31 cellular contexts compared by ENCODE assay signal in the genomic region with DNA sequence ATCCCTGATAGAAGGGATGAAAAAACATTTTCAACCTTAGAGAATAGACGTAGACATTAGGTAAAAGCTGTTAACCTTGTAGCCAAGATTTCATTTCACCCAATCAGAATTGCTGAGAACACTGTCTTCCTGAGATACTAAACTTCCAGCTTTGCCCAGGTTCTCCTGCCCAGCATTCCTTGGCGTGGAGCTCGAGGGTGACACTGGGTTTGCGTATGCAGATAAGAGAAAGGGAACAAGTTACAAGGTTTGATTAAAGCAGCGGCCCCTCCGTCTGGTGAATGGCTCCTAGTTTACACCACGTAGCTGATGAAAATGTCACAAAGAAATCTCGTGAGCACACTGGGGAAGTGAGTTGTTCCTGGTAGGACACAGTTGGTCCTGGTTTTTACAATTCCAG.
"Had no signal": no experiment of that assay in that cellular context is flagged by ENCODE, and none has a peak within 500 bp of the region (broad histone marks: within the 10 kb centered on the region; RNA-seq: fewer than 3 reads in every experiment).

No MANE protein-coding gene starts in this region.

- DNase-seq: activated CD4-positive, alpha-beta memory T cell treated with anti-CD3 and anti-CD28 coated beads, Interleukin-2, amount 10 ng/mL, durations not matched to agents 7 days and 5 days; activated CD4-positive, alpha-beta T cell treated with anti-CD3 and anti-CD28 coated beads for 1 hour; activated CD4-positive, alpha-beta T cell treated with anti-CD3 and anti-CD28 coated beads for 4 hours; activated CD4-positive, alpha-beta T cell treated with anti-CD3 and anti-CD28 coated beads, Interleukin-2, amount 10 ng/mL, durations not matched to agents 7 days and 5 days; activated CD4-positive, alpha-beta T cell treated with anti-CD3 and anti-CD28 coated beads, Interleukin-2, amount 50 U/mL, for 4 hours; activated CD8-positive, alpha-beta memory T cell treated with anti-CD3 and anti-CD28 coated beads, Interleukin-2, amount 50 U/mL, for 48 hours; activated gamma-delta T cell; activated naive CD4-positive, alpha-beta T cell; activated naive CD4-positive, alpha-beta T cell treated with anti-CD3 and anti-CD28 coated beads, Interleukin-2, amount 10 ng/mL, durations not matched to agents 7 days and 5 days; activated naive CD8-positive, alpha-beta T cell treated with anti-CD3 and anti-CD28 coated beads, Interleukin-2, amount 10 ng/mL, durations not matched to agents 7 days and 5 days; activated T-cell treated with anti-CD3 and anti-CD28 coated beads for 4 hours; activated T-cell treated with anti-CD3 and anti-CD28 coated beads, Interleukin-2, amount 50 U/mL, for 24 hours; activated T-cell treated with anti-CD3 and anti-CD28 coated beads, Interleukin-2, amount 50 U/mL, for 72 hours; caudate nucleus; cortex of kidney; dermis blood vessel endothelial cell; effector CD4-positive, alpha-beta T cell; effector memory CD8-positive, alpha-beta T cell; erythroblast; foreskin keratinocyte; gastrocnemius medialis; glutamatergic neuron; SW 1271; T-cell; T1000 had no signal

- H3K9me3 Mint-ChIP-seq: activated CD4-positive, alpha-beta memory T cell treated with anti-CD3 and anti-CD28 coated beads, Interleukin-2, amount 10 ng/mL, durations not matched to agents 7 days and 5 days; activated CD4-positive, alpha-beta T cell treated with anti-CD3 and anti-CD28 coated beads, Interleukin-2, amount 10 ng/mL, durations not matched to agents 7 days and 5 days; activated naive CD4-positive, alpha-beta T cell treated with anti-CD3 and anti-CD28 coated beads, Interleukin-2, amount 10 ng/mL, durations not matched to agents 7 days and 5 days; activated naive CD4-positive, alpha-beta T cell treated with anti-CD3 and anti-CD28 coated beads, Interleukin-2, amount 50 U/mL, for 72 hours; activated naive CD8-positive, alpha-beta T cell treated with anti-CD3 and anti-CD28 coated beads, Interleukin-2, amount 10 ng/mL, durations not matched to agents 7 days and 5 days; activated T-cell treated with anti-CD3 and anti-CD28 coated beads, Interleukin-2, amount 50 U/mL, for 24 hours; activated T-cell treated with anti-CD3 and anti-CD28 coated beads, Interleukin-2, amount 50 U/mL, for 72 hours; brain; effector memory CD8-positive, alpha-beta T cell; T-cell; T-helper 1 cell treated with Interleukin-12 subunit alpha and Interleukin-12 subunit beta and Interleukin-4 antibody, amounts not matched to agents 30 μg/mL and 1 μg/mL, for 36 hours; T-helper 2 cell treated with Interferon-gamma antibody and Interleukin-4, amounts not matched to agents 5 μg/mL and 100 μg/mL, for 36 hours had no signal

- ATAC-seq: activated naive CD4-positive, alpha-beta T cell treated with anti-CD3 and anti-CD28 coated beads, Interleukin-2, amount 50 U/mL, for 72 hours; activated T-cell treated with anti-CD3 and anti-CD28 coated beads, Interleukin-2, amount 50 U/mL, for 72 hours; effector memory CD8-positive, alpha-beta T cell; foreskin keratinocyte; gastrocnemius medialis; T-cell had no signal

- H3K27me3 ChIP-seq: ascending aorta, esophagus muscularis mucosa, foreskin keratinocyte, gastrocnemius medialis had no signal

- H3K36me3 ChIP-seq: ascending aorta, gastrocnemius medialis had no signal

- H3K4me3 ChIP-seq: ascending aorta, esophagus muscularis mucosa, gastrocnemius medialis had no signal

- H3K4me1 ChIP-seq: ascending aorta, foreskin keratinocyte, gastrocnemius medialis had no signal

- H3K27ac ChIP-seq: ascending aorta, esophagus muscularis mucosa, foreskin keratinocyte, gastrocnemius medialis had no signal

- H3K4me3 Mint-ChIP-seq: activated CD4-positive, alpha-beta memory T cell treated with anti-CD3 and anti-CD28 coated beads, Interleukin-2, amount 10 ng/mL, durations not matched to agents 7 days and 5 days; activated CD4-positive, alpha-beta T cell treated with anti-CD3 and anti-CD28 coated beads, Interleukin-2, amount 10 ng/mL, durations not matched to agents 7 days and 5 days; activated naive CD4-positive, alpha-beta T cell treated with anti-CD3 and anti-CD28 coated beads, Interleukin-2, amount 10 ng/mL, durations not matched to agents 7 days and 5 days; activated naive CD8-positive, alpha-beta T cell treated with anti-CD3 and anti-CD28 coated beads, Interleukin-2, amount 10 ng/mL, durations not matched to agents 7 days and 5 days; activated T-cell treated with anti-CD3 and anti-CD28 coated beads, Interleukin-2, amount 50 U/mL, for 24 hours; activated T-cell treated with anti-CD3 and anti-CD28 coated beads, Interleukin-2, amount 50 U/mL, for 72 hours; brain; T-cell; T-helper 1 cell treated with Interleukin-12 subunit alpha and Interleukin-12 subunit beta and Interleukin-4 antibody, amounts not matched to agents 30 μg/mL and 1 μg/mL, for 36 hours; T-helper 2 cell treated with Interferon-gamma antibody and Interleukin-4, amounts not matched to agents 5 μg/mL and 100 μg/mL, for 36 hours had no signal

- H3K27me3 Mint-ChIP-seq: activated CD4-positive, alpha-beta memory T cell treated with anti-CD3 and anti-CD28 coated beads, Interleukin-2, amount 10 ng/mL, durations not matched to agents 7 days and 5 days; activated CD4-positive, alpha-beta T cell treated with anti-CD3 and anti-CD28 coated beads, Interleukin-2, amount 10 ng/mL, durations not matched to agents 7 days and 5 days; activated naive CD4-positive, alpha-beta T cell treated with anti-CD3 and anti-CD28 coated beads, Interleukin-2, amount 10 ng/mL, durations not matched to agents 7 days and 5 days; activated naive CD8-positive, alpha-beta T cell treated with anti-CD3 and anti-CD28 coated beads, Interleukin-2, amount 10 ng/mL, durations not matched to agents 7 days and 5 days; activated T-cell treated with anti-CD3 and anti-CD28 coated beads, Interleukin-2, amount 50 U/mL, for 24 hours; effector memory CD8-positive, alpha-beta T cell; T-cell had no signal

- H3K36me3 Mint-ChIP-seq: brain had no signal

- H3K27ac Mint-ChIP-seq: activated CD4-positive, alpha-beta memory T cell treated with anti-CD3 and anti-CD28 coated beads, Interleukin-2, amount 10 ng/mL, durations not matched to agents 7 days and 5 days; activated CD4-positive, alpha-beta T cell treated with anti-CD3 and anti-CD28 coated beads, Interleukin-2, amount 10 ng/mL, durations not matched to agents 7 days and 5 days; activated naive CD4-positive, alpha-beta T cell treated with anti-CD3 and anti-CD28 coated beads, Interleukin-2, amount 10 ng/mL, durations not matched to agents 7 days and 5 days; activated naive CD8-positive, alpha-beta T cell treated with anti-CD3 and anti-CD28 coated beads, Interleukin-2, amount 10 ng/mL, durations not matched to agents 7 days and 5 days; activated T-cell treated with anti-CD3 and anti-CD28 coated beads, Interleukin-2, amount 50 U/mL, for 24 hours; activated T-cell treated with anti-CD3 and anti-CD28 coated beads, Interleukin-2, amount 50 U/mL, for 72 hours; brain; T-cell; T-helper 1 cell treated with Interleukin-12 subunit alpha and Interleukin-12 subunit beta and Interleukin-4 antibody, amounts not matched to agents 30 μg/mL and 1 μg/mL, for 36 hours; T-helper 2 cell treated with Interferon-gamma antibody and Interleukin-4, amounts not matched to agents 5 μg/mL and 100 μg/mL, for 36 hours had no signal

- H3K9me3 ChIP-seq: ascending aorta, esophagus muscularis mucosa, gastrocnemius medialis had no signal
